In the genomic region with DNA sequence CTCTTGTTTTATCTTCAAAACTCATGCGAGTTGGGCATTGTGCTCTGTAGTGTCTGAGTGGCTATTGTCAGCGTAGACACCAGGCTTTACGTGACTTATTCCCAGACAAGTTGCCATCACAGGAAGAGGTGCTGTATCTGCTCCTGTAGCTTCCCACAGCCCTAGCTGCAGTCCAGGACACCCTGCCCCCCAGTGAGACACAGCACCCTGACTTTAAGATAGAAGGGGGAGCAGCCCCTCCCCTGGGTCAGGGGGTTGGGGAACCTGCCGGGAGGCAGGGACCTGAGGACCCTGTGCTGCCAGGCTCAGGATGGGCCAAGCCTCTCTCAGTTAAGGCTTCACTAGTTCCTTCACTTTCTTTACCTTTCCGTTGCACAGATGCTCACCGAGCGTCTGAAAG, we compare ENCODE assay signal across 1 cellular context.
TF ChIP-seq lines count a peak whose summit lies in the region.

No MANE protein-coding gene starts in this region.

TF ChIP-seq in GM12878, 131 proteins besides CTCF, POLR2A, EP300 and RAD21 (continued from another document):
- TF ChIP-seq, protein P1, sequence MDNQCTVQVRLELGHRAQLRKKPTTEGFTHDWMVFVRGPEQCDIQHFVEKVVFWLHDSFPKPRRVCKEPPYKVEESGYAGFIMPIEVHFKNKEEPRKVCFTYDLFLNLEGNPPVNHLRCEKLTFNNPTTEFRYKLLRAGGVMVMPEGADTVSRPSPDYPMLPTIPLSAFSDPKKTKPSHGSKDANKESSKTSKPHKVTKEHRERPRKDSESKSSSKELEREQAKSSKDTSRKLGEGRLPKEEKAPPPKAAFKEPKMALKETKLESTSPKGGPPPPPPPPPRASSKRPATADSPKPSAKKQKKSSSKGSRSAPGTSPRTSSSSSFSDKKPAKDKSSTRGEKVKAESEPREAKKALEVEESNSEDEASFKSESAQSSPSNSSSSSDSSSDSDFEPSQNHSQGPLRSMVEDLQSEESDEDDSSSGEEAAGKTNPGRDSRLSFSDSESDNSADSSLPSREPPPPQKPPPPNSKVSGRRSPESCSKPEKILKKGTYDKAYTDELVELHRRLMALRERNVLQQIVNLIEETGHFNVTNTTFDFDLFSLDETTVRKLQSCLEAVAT (IDR thresholded peaks at IDR 0.05) = no peak
- TF ChIP-seq ZNF207 (IDR thresholded peaks at IDR 0.05; ENCODE audit: borderline replicate concordance) (no peak), CHD2 (IDR thresholded peaks at IDR 0.05; ENCODE audit: borderline replicate concordance, low read depth, low read length) (no peak), SPI1 (IDR thresholded peaks at IDR 0.05; ENCODE audit: borderline replicate concordance, insufficient read depth, low read depth, low read length) (no peak), SIX5 (IDR thresholded peaks at IDR 0.05; ENCODE audit: low read depth, low read length, severe bottlenecking) (no peak)
TF ChIP-seq in GM12878: peak in this region for 0.
